In the genomic region with DNA sequence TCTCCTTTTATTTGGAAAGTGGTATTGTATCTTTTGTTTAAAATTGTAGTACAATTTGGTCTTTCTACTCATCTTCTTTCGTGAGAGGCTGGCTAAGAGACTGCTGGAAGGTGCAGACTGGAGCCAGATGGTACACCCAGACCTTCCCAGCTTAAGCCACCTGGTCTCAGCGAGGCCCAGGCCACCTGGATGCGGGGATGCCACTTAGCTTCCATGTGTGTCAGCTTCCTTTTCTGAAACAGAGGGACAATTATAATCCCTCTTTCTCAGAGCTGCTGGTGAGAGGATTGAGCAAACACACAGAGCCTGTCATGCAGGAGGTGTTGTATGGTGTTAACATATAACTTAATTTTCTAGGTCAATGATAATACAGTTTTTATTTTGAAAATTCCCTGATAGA, we compare ENCODE assay signal across 12 cellular contexts. TPM values are rescaled to one million over a fixed set of nuclear protein-coding genes. Genes with fewer than 3 reads are reported as not detected.
DNase-seq lines count a peak whose midpoint lies in the region; ATAC-seq, FAIRE-seq and TF ChIP-seq lines count a peak whose summit lies in the region.
"Had no signal": no experiment of that assay in that cellular context is flagged by ENCODE, and none has a peak within 500 bp of the region (broad histone marks: within the 10 kb centered on the region; RNA-seq: fewer than 3 reads in every experiment).

No MANE protein-coding gene starts in this region.

- TF ChIP-seq POLR2A in HepG2 (IDR thresholded peaks at IDR 0.05; ENCODE audit: insufficient read depth in 1 of 2, low read depth in 2 of 2, low read length in 2 of 2) (no peak), right lobe of liver (IDR thresholded peaks at IDR 0.05) (no peak)

- TF ChIP-seq EP300 in HepG2 (IDR thresholded peaks at IDR 0.05; ENCODE audit: low read depth in 2 of 2, low read length in 2 of 2) (no peak), HepG2 (CRISPR knock-in tag; IDR thresholded peaks at IDR 0.05; ENCODE audit: borderline replicate concordance) (no peak)

- 92% methylated on average over 3 of the region's 3 CpGs for WGBS in HepG2 (ENCODE audit: low lambda C conversion rate)
- 77% methylated on average over 3 of the region's 3 CpGs for WGBS in right lobe of liver (ENCODE audit: insufficient coverage, low coverage, low lambda C conversion rate, missing lambda C conversion rate)

- TF ChIP-seq CTCF in HepG2 (CRISPR knock-in tag; IDR thresholded peaks at IDR 0.05), result no peak
- no peak for TF ChIP-seq CTCF in right lobe of liver (IDR thresholded peaks at IDR 0.05)
- no peak for TF ChIP-seq CTCF in dorsolateral prefrontal cortex (IDR thresholded peaks at IDR 0.05 in 54 of 56, conservative IDR thresholded peaks at IDR 0.05 in 2 of 56; ENCODE audit: low read depth in 1 of 56, partially characterized antibody in 56 of 56)

- no peaks in the 10 kb centered on the region; a peak in 1 of 5 replicates for H3K27me3 ChIP-seq in HepG2 (ENCODE audit: control insufficient read depth in 1 of 2, insufficient read depth in 2 of 2, low read length in 2 of 2)
- no peaks in the 10 kb centered on the region for H3K27me3 ChIP-seq in right lobe of liver
- H3K27me3 ChIP-seq in dorsolateral prefrontal cortex, result no peaks in the 10 kb centered on the region
- H3K27me3 ChIP-seq: foreskin keratinocyte had no signal

- H3K4me3 ChIP-seq in HepG2 (replicated peaks in 1 of 3; ENCODE audit: insufficient read depth in 1 of 3, low read depth in 2 of 3, low read length in 3 of 3), result no peak overlapping the region
- no peak overlapping the region for H3K4me3 ChIP-seq in right lobe of liver
- H3K4me3 ChIP-seq in dorsolateral prefrontal cortex, result no peak overlapping the region

- ATAC-seq in HepG2 (no peak), right lobe of liver (no peak), GM19324 (IDR thresholded peaks at IDR 0.05; ENCODE audit: low FRiP score, unreplicated experiment) (no peak), HG03457 (IDR thresholded peaks at IDR 0.05; ENCODE audit: unreplicated experiment) (no peak)
- ATAC-seq: activated naive CD4-positive, alpha-beta T cell treated with anti-CD3 and anti-CD28 coated beads, Interleukin-2, amount 50 U/mL, for 72 hours; foreskin keratinocyte had no signal

- DNase-seq in HepG2 (ENCODE audit: low spot score) (no peak), right lobe of liver (no peak), NCI-H774 (lab: John Stamatoyannopoulos, UW) (peak; percentile 28), dorsolateral prefrontal cortex (peak in 1 of 10 donors; percentile 87), NCI-H2107 treated with DMSO at 0.1 percent for 48 hours (lab: John Stamatoyannopoulos, UW; ENCODE audit: unreplicated experiment) (no peak), occipital lobe (lab: John Stamatoyannopoulos, UW) (no peak)
- DNase-seq: foreskin keratinocyte; stimulated activated CD4-positive, alpha-beta T cell treated with anti-CD3 and anti-CD28 coated beads, Interleukin-12 subunit alpha, Interleukin-12 subunit beta, amount 100 ng/mL, for 4 hours; SW 1271 had no signal

- POLR2A ChIA-PET in HepG2 (lab: Yijun Ruan, JAX), result interaction anchor here (1.1 kb wide), 1 partner anchor 14 kb away, joined by 3 read pairs; no protein-coding TSS in a partner anchor

- TF ChIP-seq RAD21 in HepG2 (CRISPR knock-in tag; IDR thresholded peaks at IDR 0.05), result no peak

- FAIRE-seq in HepG2 (lab: Jason Lieb, UNC), result no peak

- H3K9me3 ChIP-seq in HepG2 (ENCODE audit: low read length) (no peaks in the 10 kb centered on the region), right lobe of liver (no peaks in the 10 kb centered on the region)

- peaks cover 61% of the 10 kb centered on the region for H3K79me2 ChIP-seq in HepG2 (ENCODE audit: insufficient read depth, low read length)

- TSS peak; percentile 14 for BruUV-seq in HepG2 (replicated peaks; lab: Mats Ljungman, UMichigan)

- intact Hi-C loops in HepG2 (cut with micrococcal nuclease; ENCODE audit: unreplicated experiment) (no loop called here), right lobe of liver (cut with DNase I) (no loop called here), dorsolateral prefrontal cortex (cut with DNase I) (no loop called here)

- H3K36me3 ChIP-seq in HepG2 (replicated peaks in 1 of 2; ENCODE audit: control insufficient read depth in 1 of 2, insufficient read depth in 2 of 2, low read length in 2 of 2), result peaks cover 1 to 22% of the 10 kb centered on the region in 2 experiments; a peak in 4 of 5 replicates
- no peaks in the 10 kb centered on the region for H3K36me3 ChIP-seq in right lobe of liver

- H3K4me1 ChIP-seq in HepG2 (ENCODE audit: insufficient read depth, low read length) (peaks cover 52% of the 10 kb centered on the region), right lobe of liver (peaks cover 0 to 24% (median 3%) of the 10 kb centered on the region in 4 donors)

- no peak overlapping the region for H3K4me2 ChIP-seq in HepG2 (ENCODE audit: low read depth, low read length)

- in situ Hi-C loops in HepG2 (cut with HindIII; ENCODE audit: extremely low pct_ligation_motif_present, low pct_unique_long_range_greater_than_20kb), result no loop called here

- H4K20me1 ChIP-seq in HepG2 (ENCODE audit: insufficient read depth, low read length), result 0 out of 2 replicates have a peak, but pooled peaks cover 5% of the 10 kb centered on the region

- H3K9ac ChIP-seq in HepG2 (ENCODE audit: insufficient read depth, low read depth, low read length), result no peak overlapping the region

- H3K27ac ChIP-seq in HepG2 (ENCODE audit: extremely low read length, insufficient read depth, low read length) (no peak overlapping the region), right lobe of liver (no peak overlapping the region), dorsolateral prefrontal cortex (peak overlapping the region in 44 of 59 donors; percentile 3 to 79 (median 62))
- H3K27ac ChIP-seq: foreskin keratinocyte had no signal

- CTCF ChIA-PET in HepG2 (lab: Yijun Ruan, JAX; ENCODE audit: low intra/inter-chr PET ratio, low total read pairs), result no interaction called here

- no peak overlapping the region for H2AFZ ChIP-seq in HepG2 (ENCODE audit: low read length)

RNA-seq across cellular contexts. Expression of a gene that starts 17.4 kb away (rescaled TPM):
- total RNA-seq in HepG2 (2016; rRNA removed; fragmentation: Illumina TruSeq; extraction: Trizol) (43.3 and 45.4 TPM in 2 replicates), right lobe of liver (10 to 100 TPM; 13.3 to 41.3 (median 28.7) TPM), dorsolateral prefrontal cortex (100 to 1,000 TPM in 1 of 120 experiments, 10 to 100 TPM in 119; 39.8 to 107 (median 67.7) TPM), occipital lobe (43.7 TPM)
- total RNA-seq in HepG2 (2016; cell fraction: cytosol; rRNA removed; fragmentation: Illumina TruSeq; extraction: Trizol; ENCODE audit: low read depth), result 60.7 and 66.0 TPM in 2 replicates
- 39.9 and 41.1 TPM in 2 replicates for total RNA-seq in HepG2 (2016; cell fraction: insoluble cytoplasmic fraction; rRNA removed; fragmentation: Illumina TruSeq; extraction: Trizol)
- total RNA-seq in HepG2 (2016; cell fraction: membrane; rRNA removed; fragmentation: Illumina TruSeq; extraction: Trizol), result 26.8 and 27.2 TPM in 2 replicates
- total RNA-seq in HepG2 (2016; cell fraction: nucleus; rRNA removed; fragmentation: Illumina TruSeq; extraction: Trizol), result 40.7 and 47.5 TPM in 2 replicates
- polyA plus RNA-seq in HepG2 (2011; rRNA removed), result 28.0 and 29.5 TPM in 2 replicates
- polyA plus RNA-seq in HepG2 (2011; cell fraction: cytosol; rRNA removed), result 14.2 and 16.0 TPM in 2 replicates
- 67.3 and 75.5 TPM in 2 replicates for polyA plus RNA-seq in HepG2 (2011; cell fraction: nucleus; rRNA removed)
- 28.7 and 33.3 TPM in 2 replicates for polyA plus RNA-seq in HepG2 (2012)
- polyA plus RNA-seq in HepG2 (2016; cell fraction: cytosol; fragmentation: Illumina TruSeq; extraction: Trizol; ENCODE audit: low read depth), result 3.3 and 4.4 TPM in 2 replicates
- polyA plus RNA-seq in HepG2 (2016; cell fraction: insoluble cytoplasmic fraction; fragmentation: Illumina TruSeq; extraction: Trizol; ENCODE audit: low read depth), result 24.1 and 27.0 TPM in 2 replicates
- 6.7 and 9.3 TPM in 2 replicates for polyA plus RNA-seq in HepG2 (2016; cell fraction: membrane; fragmentation: Illumina TruSeq; extraction: Trizol; ENCODE audit: low read depth)
- 43.0 and 49.1 TPM in 2 replicates for polyA plus RNA-seq in HepG2 (2016; cell fraction: nucleus; fragmentation: Illumina TruSeq; extraction: Trizol; ENCODE audit: insufficient read depth, low read depth)
- polyA minus RNA-seq in HepG2 (2011; rRNA and poly(A)+ RNA removed; ENCODE audit: low replicate concordance), result 62.3 and 67.5 TPM in 2 replicates
- polyA minus RNA-seq in HepG2 (2011; cell fraction: cytosol; rRNA and poly(A)+ RNA removed), result 23.7 and 25.8 TPM in 2 replicates
- polyA minus RNA-seq in HepG2 (2011; cell fraction: nucleus; rRNA and poly(A)+ RNA removed), result 56.9 and 62.9 TPM in 2 replicates

RNA-seq across cellular contexts. Expression of a gene that starts 57.7 kb away (rescaled TPM):
- total RNA-seq in HepG2 (2016; rRNA removed; fragmentation: Illumina TruSeq; extraction: Trizol), result 493 and 750 TPM in 2 replicates
- total RNA-seq in HepG2 (2016; cell fraction: cytosol; rRNA removed; fragmentation: Illumina TruSeq; extraction: Trizol; ENCODE audit: low read depth), result 68.0 and 78.0 TPM in 2 replicates
- total RNA-seq in HepG2 (2016; cell fraction: insoluble cytoplasmic fraction; rRNA removed; fragmentation: Illumina TruSeq; extraction: Trizol), result 485 and 732 TPM in 2 replicates
- 155 and 168 TPM in 2 replicates for total RNA-seq in HepG2 (2016; cell fraction: membrane; rRNA removed; fragmentation: Illumina TruSeq; extraction: Trizol)
- total RNA-seq in HepG2 (2016; cell fraction: nucleus; rRNA removed; fragmentation: Illumina TruSeq; extraction: Trizol), result 303 and 351 TPM in 2 replicates
- 579 and 733 TPM in 2 replicates for polyA plus RNA-seq in HepG2 (2011; rRNA removed)
- 208 and 366 TPM in 2 replicates for polyA plus RNA-seq in HepG2 (2011; cell fraction: cytosol; rRNA removed)
- polyA plus RNA-seq in HepG2 (2011; cell fraction: nucleus; rRNA removed), result 383 and 475 TPM in 2 replicates
- 320 and 513 TPM in 2 replicates for polyA plus RNA-seq in HepG2 (2012)
- polyA plus RNA-seq in HepG2 (2016; cell fraction: cytosol; fragmentation: Illumina TruSeq; extraction: Trizol; ENCODE audit: low read depth), result 35.1 and 36.8 TPM in 2 replicates
- 746 and 761 TPM in 2 replicates for polyA plus RNA-seq in HepG2 (2016; cell fraction: insoluble cytoplasmic fraction; fragmentation: Illumina TruSeq; extraction: Trizol; ENCODE audit: low read depth)
- polyA plus RNA-seq in HepG2 (2016; cell fraction: membrane; fragmentation: Illumina TruSeq; extraction: Trizol; ENCODE audit: low read depth), result 102 and 104 TPM in 2 replicates
- polyA plus RNA-seq in HepG2 (2016; cell fraction: nucleus; fragmentation: Illumina TruSeq; extraction: Trizol; ENCODE audit: insufficient read depth, low read depth), result 515 and 562 TPM in 2 replicates
- polyA minus RNA-seq in HepG2 (2011; rRNA and poly(A)+ RNA removed; ENCODE audit: low replicate concordance), result 234 and 609 TPM in 2 replicates
- 218 and 237 TPM in 2 replicates for polyA minus RNA-seq in HepG2 (2011; cell fraction: cytosol; rRNA and poly(A)+ RNA removed)
- polyA minus RNA-seq in HepG2 (2011; cell fraction: nucleus; rRNA and poly(A)+ RNA removed), result 446 and 458 TPM in 2 replicates
- total RNA-seq in right lobe of liver, result 10 to 100 TPM; 66.6 to 97.9 (median 86.2) TPM
- total RNA-seq in dorsolateral prefrontal cortex, result 100 to 1,000 TPM; 149 to 396 (median 221) TPM
- total RNA-seq in occipital lobe, result 266 TPM

RNA-seq across cellular contexts. Expression of a gene that starts 58.0 kb away (rescaled TPM):
- total RNA-seq in HepG2 (2016; rRNA removed; fragmentation: Illumina TruSeq; extraction: Trizol) (707 and 912 TPM in 2 replicates), right lobe of liver (100 to 1,000 TPM; 341 to 557 (median 479) TPM), dorsolateral prefrontal cortex (100 to 1,000 TPM; 216 to 367 (median 256) TPM), occipital lobe (138 TPM)
- 195 and 216 TPM in 2 replicates for total RNA-seq in HepG2 (2016; cell fraction: cytosol; rRNA removed; fragmentation: Illumina TruSeq; extraction: Trizol; ENCODE audit: low read depth)
- 687 and 831 TPM in 2 replicates for total RNA-seq in HepG2 (2016; cell fraction: insoluble cytoplasmic fraction; rRNA removed; fragmentation: Illumina TruSeq; extraction: Trizol)
- total RNA-seq in HepG2 (2016; cell fraction: membrane; rRNA removed; fragmentation: Illumina TruSeq; extraction: Trizol), result 620 and 676 TPM in 2 replicates
- total RNA-seq in HepG2 (2016; cell fraction: nucleus; rRNA removed; fragmentation: Illumina TruSeq; extraction: Trizol), result 437 and 494 TPM in 2 replicates
- 434 and 464 TPM in 2 replicates for polyA plus RNA-seq in HepG2 (2011; rRNA removed)
- 419 and 448 TPM in 2 replicates for polyA plus RNA-seq in HepG2 (2011; cell fraction: cytosol; rRNA removed)
- polyA plus RNA-seq in HepG2 (2011; cell fraction: nucleus; rRNA removed), result 618 and 764 TPM in 2 replicates
- 461 and 517 TPM in 2 replicates for polyA plus RNA-seq in HepG2 (2012)
- polyA plus RNA-seq in HepG2 (2016; cell fraction: cytosol; fragmentation: Illumina TruSeq; extraction: Trizol; ENCODE audit: low read depth), result 179 and 188 TPM in 2 replicates
- 695 and 895 TPM in 2 replicates for polyA plus RNA-seq in HepG2 (2016; cell fraction: insoluble cytoplasmic fraction; fragmentation: Illumina TruSeq; extraction: Trizol; ENCODE audit: low read depth)
- 483 and 563 TPM in 2 replicates for polyA plus RNA-seq in HepG2 (2016; cell fraction: membrane; fragmentation: Illumina TruSeq; extraction: Trizol; ENCODE audit: low read depth)
- polyA plus RNA-seq in HepG2 (2016; cell fraction: nucleus; fragmentation: Illumina TruSeq; extraction: Trizol; ENCODE audit: insufficient read depth, low read depth), result 674 and 742 TPM in 2 replicates
- polyA minus RNA-seq in HepG2 (2011; rRNA and poly(A)+ RNA removed; ENCODE audit: low replicate concordance), result 303 and 643 TPM in 2 replicates
- polyA minus RNA-seq in HepG2 (2011; cell fraction: cytosol; rRNA and poly(A)+ RNA removed), result 590 and 596 TPM in 2 replicates
- 603 and 678 TPM in 2 replicates for polyA minus RNA-seq in HepG2 (2011; cell fraction: nucleus; rRNA and poly(A)+ RNA removed)

Comparison
In these comparisons a context has a peak if more than half of its experiments do, and no peak if none do; other contexts are left out.
1. H3K27ac ChIP-seq: peak in dorsolateral prefrontal cortex (44 of 59); none in HepG2 (single experiment) and right lobe of liver (0 of 3).